In genomic region chr5:39519566-39520231, GRCh38 we compare ENCODE assay signal across 11 cellular contexts.
DNase-seq lines count a peak whose midpoint lies in the region; ATAC-seq, FAIRE-seq and TF ChIP-seq lines count a peak whose summit lies in the region.
"Had no signal": no experiment of that assay in that cellular context is flagged by ENCODE, and none has a peak within 500 bp of the region (broad histone marks: within the 10 kb centered on the region; RNA-seq: fewer than 3 reads in every experiment).

No MANE protein-coding gene starts in this region.

- no peaks in the 10 kb centered on the region for H3K9me3 ChIP-seq in skeletal muscle tissue (ENCODE audit: control insufficient read depth in 3 of 3, low read length in 3 of 3)

- H3K9ac ChIP-seq in skeletal muscle tissue (ENCODE audit: low read depth in 1 of 3, low read length in 3 of 3): no peak overlapping the region

- no peaks in the 10 kb centered on the region for H3K27me3 ChIP-seq in skeletal muscle tissue (ENCODE audit: control insufficient read depth in 3 of 3, insufficient read depth in 3 of 3, low read length in 3 of 3)

- H3K4me3 ChIP-seq in astrocyte of the spinal cord (ENCODE audit: low read depth, low read length) (no peak overlapping the region), skeletal muscle tissue (ENCODE audit: low read length in 3 of 3) (no peak overlapping the region)
- H3K4me3 ChIP-seq: skin epidermis had no signal

- in situ Hi-C loops in astrocyte of the spinal cord (cut with HindIII; ENCODE audit: low sequenced_read_pairs): no loop called here

- TF ChIP-seq CTCF in astrocyte of the spinal cord (IDR thresholded peaks at IDR 0.05; ENCODE audit: low read depth, low read length) (no peak), D721Med (IDR thresholded peaks at IDR 0.05; ENCODE audit: insufficient read depth, missing control alignments) (no peak)

- peaks cover 0 to 2% (median 0%) of the 10 kb centered on the region in 3 donors for H3K4me1 ChIP-seq in skeletal muscle tissue (ENCODE audit: control insufficient read depth in 3 of 3, insufficient read depth in 3 of 3, low read length in 3 of 3)

- DNase-seq in H4 (ENCODE audit: low spot score) (peak; percentile 66), astrocyte of the spinal cord (ENCODE audit: low read depth, low spot score) (peak; percentile 80), iris pigment epithelial cell (ENCODE audit: low read depth) (peak; percentile 92), D721Med (ENCODE audit: insufficient read length, low spot score) (no peak), NCI-H2107 treated with DMSO at 0.1 percent for 48 hours (lab: John Stamatoyannopoulos, UW; ENCODE audit: unreplicated experiment) (no peak), frontal cortex (ENCODE audit: low spot score in 2 of 2) (no peak)
- DNase-seq: activated CD4-positive, alpha-beta T cell treated with anti-CD3 and anti-CD28 coated beads for 36 hours; endodermal cell had no signal

- ATAC-seq in GM21529 (IDR thresholded peaks at IDR 0.05; ENCODE audit: unreplicated experiment): no peak
- ATAC-seq: activated CD4-positive, alpha-beta T cell treated with anti-CD3 and anti-CD28 coated beads for 36 hours had no signal

- peak overlapping the region; percentile 79 for H3K27ac ChIP-seq in skeletal muscle tissue (ENCODE audit: low read depth, low read length)

- FAIRE-seq in D721Med (lab: Jason Lieb, UNC): no peak
- FAIRE-seq in frontal cortex (lab: Jason Lieb, UNC): no peak

- no peaks in the 10 kb centered on the region for H3K36me3 ChIP-seq in skeletal muscle tissue (ENCODE audit: control insufficient read depth in 3 of 3, insufficient read depth in 3 of 3, low read length in 3 of 3)

Comparison
In these comparisons a context has a peak if more than half of its experiments do, and no peak if none do; other contexts are left out.
1. DNase-seq: peak in H4 (single experiment), astrocyte of the spinal cord (single experiment) and iris pigment epithelial cell (single experiment); none in D721Med (single experiment), NCI-H2107 treated with DMSO at 0.1 percent for 48 hours (single experiment) and frontal cortex (0 of 2).